19 cellular contexts compared by ENCODE assay signal in genomic region chr13:77349365-77349764, GRCh38.
"Had no signal": no experiment of that assay in that cellular context is flagged by ENCODE, and none has a peak within 500 bp of the region (broad histone marks: within the 10 kb centered on the region; RNA-seq: fewer than 3 reads in every experiment).

No MANE protein-coding gene starts in this region.

- H3K36me3 Mint-ChIP-seq: activated naive CD8-positive, alpha-beta T cell had no signal

- H3K27me3 ChIP-seq: brain microvascular endothelial cell, gastroesophageal sphincter, uterus had no signal

- ATAC-seq: activated CD8-positive, alpha-beta memory T cell treated with anti-CD3 and anti-CD28 coated beads, Interleukin-2, amount 10 ng/mL, durations not matched to agents 7 days and 5 days; effector memory CD8-positive, alpha-beta T cell; gastroesophageal sphincter; left ventricle myocardium superior had no signal

- H3K36me3 ChIP-seq: brain microvascular endothelial cell, gastroesophageal sphincter, uterus had no signal

- H3K9me3 ChIP-seq: gastroesophageal sphincter, uterus had no signal

- H3K9me3 Mint-ChIP-seq: activated T-cell treated with anti-CD3 and anti-CD28 coated beads, Interleukin-2, amount 50 U/mL, for 24 hours; effector memory CD8-positive, alpha-beta T cell had no signal

- H3K4me1 ChIP-seq: gastroesophageal sphincter, parathyroid adenoma, uterus had no signal

- FAIRE-seq: kidney had no signal

- H3K27ac ChIP-seq: brain microvascular endothelial cell, epithelial cell of prostate, gastroesophageal sphincter, parathyroid adenoma, skin epidermis, uterus had no signal

- H3K4me3 Mint-ChIP-seq: activated CD8-positive, alpha-beta memory T cell treated with anti-CD3 and anti-CD28 coated beads, Interleukin-2, amount 10 ng/mL, durations not matched to agents 7 days and 5 days; activated naive CD8-positive, alpha-beta T cell; activated T-cell treated with anti-CD3 and anti-CD28 coated beads, Interleukin-2, amount 50 U/mL, for 24 hours; effector memory CD8-positive, alpha-beta T cell; neural crest cell had no signal

- H3K4me3 ChIP-seq: gastroesophageal sphincter, skin epidermis, uterus had no signal

- H3K27ac Mint-ChIP-seq: activated CD8-positive, alpha-beta memory T cell treated with anti-CD3 and anti-CD28 coated beads, Interleukin-2, amount 10 ng/mL, durations not matched to agents 7 days and 5 days; activated naive CD8-positive, alpha-beta T cell; activated T-cell treated with anti-CD3 and anti-CD28 coated beads, Interleukin-2, amount 50 U/mL, for 24 hours had no signal

- H3K4me1 Mint-ChIP-seq: neural crest cell had no signal

- DNase-seq: activated CD4-positive, alpha-beta T cell treated with anti-CD3 and anti-CD28 coated beads, Interleukin-2, amount 50 U/mL, for 4 hours; activated CD4-positive, CD25-positive, alpha-beta regulatory T cell; activated CD8-positive, alpha-beta memory T cell treated with anti-CD3 and anti-CD28 coated beads, Interleukin-2, amount 10 ng/mL, durations not matched to agents 7 days and 5 days; activated effector memory CD4-positive, alpha-beta T cell treated with Interleukin-2 at 50 U/mL for 16 hours; activated T-cell treated with anti-CD3 and anti-CD28 coated beads, Interleukin-2, amount 50 U/mL, for 24 hours; brain microvascular endothelial cell; effector memory CD8-positive, alpha-beta T cell; kidney; left ventricle myocardium superior; mesenchymal stem cell; retina; stimulated activated CD4-positive, alpha-beta T cell treated with anti-CD3 and anti-CD28 coated beads, Interleukin-4, amount 100 ng/mL, for 4 hours; uterus had no signal

- H3K27me3 Mint-ChIP-seq: activated CD8-positive, alpha-beta memory T cell treated with anti-CD3 and anti-CD28 coated beads, Interleukin-2, amount 10 ng/mL, durations not matched to agents 7 days and 5 days; activated naive CD8-positive, alpha-beta T cell; activated T-cell treated with anti-CD3 and anti-CD28 coated beads, Interleukin-2, amount 50 U/mL, for 24 hours had no signal
